Comparison of ENCODE assay signal across 21 cellular contexts in genomic region chr1:209721406-209721805, GRCh38. TPM values are rescaled to one million over a fixed set of nuclear protein-coding genes. Genes with fewer than 3 reads are reported as not detected.
"Had no signal": no experiment of that assay in that cellular context is flagged by ENCODE, and none has a peak within 500 bp of the region (broad histone marks: within the 10 kb centered on the region; RNA-seq: fewer than 3 reads in every experiment).

No MANE protein-coding gene starts in this region.

- H3K27ac Mint-ChIP-seq: activated CD8-positive, alpha-beta T cell treated with anti-CD3 and anti-CD28 coated beads for 36 hours; progenitor cell of endocrine pancreas had no signal

- H3K4me3 ChIP-seq: colonic mucosa, SJCRH30, skin epidermis, thoracic aorta, upper lobe of right lung had no signal

- H3K27ac ChIP-seq: colonic mucosa, SJCRH30, thoracic aorta, upper lobe of right lung, VCaP had no signal

- H3K36me3 ChIP-seq: colonic mucosa, SJCRH30, thoracic aorta, upper lobe of right lung had no signal

- H3K27me3 Mint-ChIP-seq: activated CD8-positive, alpha-beta T cell treated with anti-CD3 and anti-CD28 coated beads for 36 hours; central memory CD8-positive, alpha-beta T cell; progenitor cell of endocrine pancreas had no signal

- H3K9me3 ChIP-seq: colonic mucosa, SJCRH30, thoracic aorta, upper lobe of right lung had no signal

- H3K4me1 ChIP-seq: colonic mucosa, SJCRH30, upper lobe of right lung had no signal

- ATAC-seq: activated CD8-positive, alpha-beta T cell treated with anti-CD3 and anti-CD28 coated beads for 36 hours; upper lobe of right lung had no signal

- H3K27me3 ChIP-seq: colonic mucosa, SJCRH30, upper lobe of right lung had no signal

- H3K4me3 Mint-ChIP-seq: activated CD8-positive, alpha-beta T cell treated with anti-CD3 and anti-CD28 coated beads for 36 hours; central memory CD8-positive, alpha-beta T cell had no signal

- DNase-seq: activated CD4-positive, CD25-positive, alpha-beta regulatory T cell treated with anti-CD3 and anti-CD28 coated beads, Interleukin-2, amount 50 U/mL, for 72 hours; activated CD8-positive, alpha-beta T cell treated with anti-CD3 and anti-CD28 coated beads for 36 hours; activated gamma-delta T cell treated with Interleukin-2 at 50 U/mL for 16 hours; activated T-cell treated with anti-CD3 and anti-CD28 coated beads, Interleukin-2, amount 50 U/mL, for 48 hours; aorta; colonic mucosa; foreskin melanocyte; glutamatergic neuron; occipital lobe; SJCRH30; stimulated activated CD4-positive, alpha-beta T cell treated with anti-CD3 and anti-CD28 coated beads, Interleukin-15, amount 100 ng/mL, for 24 hours; stimulated activated CD4-positive, alpha-beta T cell treated with anti-CD3 and anti-CD28 coated beads, Interleukin-2, amount 100 ng/mL, for 48 hours; T-helper 2 cell; upper lobe of right lung had no signal

RNA-seq across cellular contexts. Expression of gene HSD11B1, which starts 16.8 kb away (rescaled TPM):
- total RNA-seq: occipital lobe, progenitor cell of endocrine pancreas, SJCRH30 had no signal
- polyA plus RNA-seq: neural cell had no signal

RNA-seq across cellular contexts. Expression of gene TRAF3IP3, which starts 34.4 kb away (rescaled TPM):
- total RNA-seq: epithelial cell of proximal tubule, progenitor cell of endocrine pancreas had no signal
- polyA plus RNA-seq: neural cell had no signal
